Comparison of ENCODE assay signal across 1 cellular context in the genomic region with DNA sequence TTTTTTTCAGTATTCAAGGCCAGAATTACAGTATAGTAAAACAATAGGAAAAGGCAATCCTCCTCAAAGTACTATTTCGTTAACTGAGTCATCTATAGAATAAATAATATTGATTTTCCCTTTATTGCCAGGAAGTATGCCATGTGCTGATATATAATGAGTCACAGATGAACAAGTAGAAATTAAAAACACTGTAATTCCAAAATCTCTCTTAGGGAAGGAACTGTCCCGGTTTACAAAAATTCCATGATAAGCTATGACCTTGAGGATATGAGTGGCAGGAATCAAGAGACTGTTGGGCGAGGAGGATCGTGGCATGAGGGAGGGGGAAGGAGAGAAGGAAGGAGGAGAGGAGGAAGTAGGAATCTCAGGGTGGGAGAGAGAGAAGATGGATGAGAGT.
TF ChIP-seq lines count a peak whose summit lies in the region.

No MANE protein-coding gene starts in this region.

TF ChIP-seq in GM23338, 12 proteins besides CTCF, POLR2A, EP300 and RAD21 (continued from another document):
- TF ChIP-seq, protein P1, sequence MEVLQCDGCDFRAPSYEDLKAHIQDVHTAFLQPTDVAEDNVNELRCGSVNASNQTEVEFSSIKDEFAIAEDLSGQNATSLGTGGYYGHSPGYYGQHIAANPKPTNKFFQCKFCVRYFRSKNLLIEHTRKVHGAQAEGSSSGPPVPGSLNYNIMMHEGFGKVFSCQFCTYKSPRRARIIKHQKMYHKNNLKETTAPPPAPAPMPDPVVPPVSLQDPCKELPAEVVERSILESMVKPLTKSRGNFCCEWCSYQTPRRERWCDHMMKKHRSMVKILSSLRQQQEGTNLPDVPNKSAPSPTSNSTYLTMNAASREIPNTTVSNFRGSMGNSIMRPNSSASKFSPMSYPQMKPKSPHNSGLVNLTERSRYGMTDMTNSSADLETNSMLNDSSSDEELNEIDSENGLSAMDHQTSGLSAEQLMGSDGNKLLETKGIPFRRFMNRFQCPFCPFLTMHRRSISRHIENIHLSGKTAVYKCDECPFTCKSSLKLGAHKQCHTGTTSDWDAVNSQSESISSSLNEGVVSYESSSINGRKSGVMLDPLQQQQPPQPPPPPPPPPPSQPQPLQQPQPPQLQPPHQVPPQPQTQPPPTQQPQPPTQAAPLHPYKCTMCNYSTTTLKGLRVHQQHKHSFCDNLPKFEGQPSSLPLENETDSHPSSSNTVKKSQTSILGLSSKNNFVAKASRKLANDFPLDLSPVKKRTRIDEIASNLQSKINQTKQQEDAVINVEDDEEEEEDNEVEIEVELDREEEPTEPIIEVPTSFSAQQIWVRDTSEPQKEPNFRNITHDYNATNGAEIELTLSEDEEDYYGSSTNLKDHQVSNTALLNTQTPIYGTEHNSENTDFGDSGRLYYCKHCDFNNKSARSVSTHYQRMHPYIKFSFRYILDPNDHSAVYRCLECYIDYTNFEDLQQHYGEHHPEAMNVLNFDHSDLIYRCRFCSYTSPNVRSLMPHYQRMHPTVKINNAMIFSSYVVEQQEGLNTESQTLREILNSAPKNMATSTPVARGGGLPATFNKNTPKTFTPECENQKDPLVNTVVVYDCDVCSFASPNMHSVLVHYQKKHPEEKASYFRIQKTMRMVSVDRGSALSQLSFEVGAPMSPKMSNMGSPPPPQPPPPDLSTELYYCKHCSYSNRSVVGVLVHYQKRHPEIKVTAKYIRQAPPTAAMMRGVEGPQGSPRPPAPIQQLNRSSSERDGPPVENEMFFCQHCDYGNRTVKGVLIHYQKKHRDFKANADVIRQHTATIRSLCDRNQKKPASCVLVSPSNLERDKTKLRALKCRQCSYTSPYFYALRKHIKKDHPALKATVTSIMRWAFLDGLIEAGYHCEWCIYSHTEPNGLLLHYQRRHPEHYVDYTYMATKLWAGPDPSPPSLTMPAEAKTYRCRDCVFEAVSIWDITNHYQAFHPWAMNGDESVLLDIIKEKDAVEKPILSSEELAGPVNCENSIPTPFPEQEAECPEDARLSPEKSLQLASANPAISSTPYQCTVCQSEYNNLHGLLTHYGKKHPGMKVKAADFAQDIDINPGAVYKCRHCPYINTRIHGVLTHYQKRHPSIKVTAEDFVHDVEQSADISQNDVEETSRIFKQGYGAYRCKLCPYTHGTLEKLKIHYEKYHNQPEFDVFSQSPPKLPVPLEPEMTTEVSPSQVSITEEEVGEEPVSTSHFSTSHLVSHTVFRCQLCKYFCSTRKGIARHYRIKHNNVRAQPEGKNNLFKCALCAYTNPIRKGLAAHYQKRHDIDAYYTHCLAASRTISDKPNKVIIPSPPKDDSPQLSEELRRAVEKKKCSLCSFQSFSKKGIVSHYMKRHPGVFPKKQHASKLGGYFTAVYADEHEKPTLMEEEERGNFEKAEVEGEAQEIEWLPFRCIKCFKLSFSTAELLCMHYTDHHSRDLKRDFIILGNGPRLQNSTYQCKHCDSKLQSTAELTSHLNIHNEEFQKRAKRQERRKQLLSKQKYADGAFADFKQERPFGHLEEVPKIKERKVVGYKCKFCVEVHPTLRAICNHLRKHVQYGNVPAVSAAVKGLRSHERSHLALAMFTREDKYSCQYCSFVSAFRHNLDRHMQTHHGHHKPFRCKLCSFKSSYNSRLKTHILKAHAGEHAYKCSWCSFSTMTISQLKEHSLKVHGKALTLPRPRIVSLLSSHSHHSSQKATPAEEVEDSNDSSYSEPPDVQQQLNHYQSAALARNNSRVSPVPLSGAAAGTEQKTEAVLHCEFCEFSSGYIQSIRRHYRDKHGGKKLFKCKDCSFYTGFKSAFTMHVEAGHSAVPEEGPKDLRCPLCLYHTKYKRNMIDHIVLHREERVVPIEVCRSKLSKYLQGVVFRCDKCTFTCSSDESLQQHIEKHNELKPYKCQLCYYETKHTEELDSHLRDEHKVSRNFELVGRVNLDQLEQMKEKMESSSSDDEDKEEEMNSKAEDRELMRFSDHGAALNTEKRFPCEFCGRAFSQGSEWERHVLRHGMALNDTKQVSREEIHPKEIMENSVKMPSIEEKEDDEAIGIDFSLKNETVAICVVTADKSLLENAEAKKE (CRISPR knock-in tag; IDR thresholded peaks at IDR 0.05), result no peak
- no peak for TF ChIP-seq CREB1 (CRISPR knock-in tag; IDR thresholded peaks at IDR 0.05; ENCODE audit: low read depth)
- TF ChIP-seq STAT1 (IDR thresholded peaks at IDR 0.05; ENCODE audit: unreplicated experiment), result no peak
- no peak for TF ChIP-seq POLR2AphosphoS5 (IDR thresholded peaks at IDR 0.05; ENCODE audit: low read depth)
- TF ChIP-seq, protein P2, sequence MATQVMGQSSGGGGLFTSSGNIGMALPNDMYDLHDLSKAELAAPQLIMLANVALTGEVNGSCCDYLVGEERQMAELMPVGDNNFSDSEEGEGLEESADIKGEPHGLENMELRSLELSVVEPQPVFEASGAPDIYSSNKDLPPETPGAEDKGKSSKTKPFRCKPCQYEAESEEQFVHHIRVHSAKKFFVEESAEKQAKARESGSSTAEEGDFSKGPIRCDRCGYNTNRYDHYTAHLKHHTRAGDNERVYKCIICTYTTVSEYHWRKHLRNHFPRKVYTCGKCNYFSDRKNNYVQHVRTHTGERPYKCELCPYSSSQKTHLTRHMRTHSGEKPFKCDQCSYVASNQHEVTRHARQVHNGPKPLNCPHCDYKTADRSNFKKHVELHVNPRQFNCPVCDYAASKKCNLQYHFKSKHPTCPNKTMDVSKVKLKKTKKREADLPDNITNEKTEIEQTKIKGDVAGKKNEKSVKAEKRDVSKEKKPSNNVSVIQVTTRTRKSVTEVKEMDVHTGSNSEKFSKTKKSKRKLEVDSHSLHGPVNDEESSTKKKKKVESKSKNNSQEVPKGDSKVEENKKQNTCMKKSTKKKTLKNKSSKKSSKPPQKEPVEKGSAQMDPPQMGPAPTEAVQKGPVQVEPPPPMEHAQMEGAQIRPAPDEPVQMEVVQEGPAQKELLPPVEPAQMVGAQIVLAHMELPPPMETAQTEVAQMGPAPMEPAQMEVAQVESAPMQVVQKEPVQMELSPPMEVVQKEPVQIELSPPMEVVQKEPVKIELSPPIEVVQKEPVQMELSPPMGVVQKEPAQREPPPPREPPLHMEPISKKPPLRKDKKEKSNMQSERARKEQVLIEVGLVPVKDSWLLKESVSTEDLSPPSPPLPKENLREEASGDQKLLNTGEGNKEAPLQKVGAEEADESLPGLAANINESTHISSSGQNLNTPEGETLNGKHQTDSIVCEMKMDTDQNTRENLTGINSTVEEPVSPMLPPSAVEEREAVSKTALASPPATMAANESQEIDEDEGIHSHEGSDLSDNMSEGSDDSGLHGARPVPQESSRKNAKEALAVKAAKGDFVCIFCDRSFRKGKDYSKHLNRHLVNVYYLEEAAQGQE (IDR thresholded peaks at IDR 0.05; ENCODE audit: unreplicated experiment), result no peak
- no peak for TF ChIP-seq JUNB (IDR thresholded peaks at IDR 0.05; ENCODE audit: unreplicated experiment)
- no peak for TF ChIP-seq NANOG (IDR thresholded peaks at IDR 0.05; ENCODE audit: borderline replicate concordance)
- TF ChIP-seq EZH2 (IDR thresholded peaks at IDR 0.05; ENCODE audit: low read depth, unreplicated experiment), result no peak
